Comparison of ENCODE assay signal across 15 cellular contexts in genomic region chr3:121979246-121979645, GRCh38. TPM values are rescaled to one million over a fixed set of nuclear protein-coding genes. Genes with fewer than 3 reads are reported as not detected.
"Had no signal": no experiment of that assay in that cellular context is flagged by ENCODE, and none has a peak within 500 bp of the region (broad histone marks: within the 10 kb centered on the region; RNA-seq: fewer than 3 reads in every experiment).

No MANE protein-coding gene starts in this region.

- ATAC-seq: stimulated activated naive CD8-positive, alpha-beta T cell treated with anti-CD3 and anti-CD28 coated beads, Interleukin-15, Interleukin-2, amounts not matched to agents 100 U/mL and 50 U/mL, for 24 hours; upper lobe of right lung had no signal

- H3K36me3 Mint-ChIP-seq: neural progenitor cell had no signal

- H3K4me1 ChIP-seq: breast epithelium, neural progenitor cell, suprapubic skin, upper lobe of right lung had no signal

- H3K9me3 ChIP-seq: ovary had no signal

- H3K4me1 Mint-ChIP-seq: neural progenitor cell had no signal

- H3K36me3 ChIP-seq: breast epithelium, neural progenitor cell, ovary, suprapubic skin, upper lobe of right lung had no signal

- H3K27ac ChIP-seq: breast epithelium, hepatocyte, neural progenitor cell, ovary, suprapubic skin, upper lobe of right lung had no signal

- H3K27ac Mint-ChIP-seq: activated CD4-positive, alpha-beta memory T cell treated with anti-CD3 and anti-CD28 coated beads, Interleukin-2, amount 10 ng/mL, durations not matched to agents 7 days and 5 days; activated naive CD8-positive, alpha-beta T cell treated with anti-CD3 and anti-CD28 coated beads, Interleukin-2, amount 10 ng/mL, durations not matched to agents 7 days and 5 days; neural progenitor cell had no signal

- DNase-seq: activated CD4-positive, alpha-beta memory T cell treated with anti-CD3 and anti-CD28 coated beads, Interleukin-2, amount 10 ng/mL, durations not matched to agents 7 days and 5 days; activated CD4-positive, alpha-beta T cell treated with anti-CD3 and anti-CD28 coated beads for 1 hour; activated gamma-delta T cell; activated naive CD8-positive, alpha-beta T cell treated with anti-CD3 and anti-CD28 coated beads, Interleukin-2, amount 10 ng/mL, durations not matched to agents 7 days and 5 days; activated T-cell treated with anti-CD3 and anti-CD28 coated beads, Interleukin-2, amount 50 U/mL, for 48 hours; anterior cingulate cortex; ovary; stimulated activated CD4-positive, alpha-beta T cell treated with anti-CD3 and anti-CD28 coated beads, Interleukin-2, amount 100 ng/mL, for 48 hours; stimulated activated naive CD8-positive, alpha-beta T cell treated with anti-CD3 and anti-CD28 coated beads, Interleukin-15, Interleukin-2, amounts not matched to agents 100 U/mL and 50 U/mL, for 24 hours; upper lobe of right lung had no signal

- H3K4me3 Mint-ChIP-seq: activated CD4-positive, alpha-beta memory T cell treated with anti-CD3 and anti-CD28 coated beads, Interleukin-2, amount 10 ng/mL, durations not matched to agents 7 days and 5 days; activated naive CD8-positive, alpha-beta T cell treated with anti-CD3 and anti-CD28 coated beads, Interleukin-2, amount 10 ng/mL, durations not matched to agents 7 days and 5 days; neural progenitor cell had no signal

- H3K27me3 ChIP-seq: breast epithelium, hepatocyte, neural progenitor cell, ovary, suprapubic skin, upper lobe of right lung had no signal

- H3K9ac ChIP-seq: neural progenitor cell had no signal

- H3K4me3 ChIP-seq: breast epithelium, hepatocyte, neural progenitor cell, ovary, suprapubic skin, upper lobe of right lung had no signal

- H3K4me2 ChIP-seq: hepatocyte, neural progenitor cell had no signal

- H3K79me2 ChIP-seq: hepatocyte had no signal

- H2AFZ ChIP-seq: hepatocyte, neural progenitor cell had no signal

RNA-seq across cellular contexts. Expression of gene ILDR1, which starts 42.8 kb away (rescaled TPM):
- total RNA-seq: activated naive CD8-positive, alpha-beta T cell treated with anti-CD3 and anti-CD28 coated beads, Interleukin-2, amount 10 ng/mL, durations not matched to agents 7 days and 5 days; myocyte had no signal
